29 cellular contexts compared by ENCODE assay signal in genomic region chr3:52563984-52564383, GRCh38.
"Had no signal": no experiment of that assay in that cellular context is flagged by ENCODE, and none has a peak within 500 bp of the region (broad histone marks: within the 10 kb centered on the region; RNA-seq: fewer than 3 reads in every experiment).

No MANE protein-coding gene starts in this region.

- H3K36me3 ChIP-seq: ovary, uterus had no signal

- ATAC-seq: naive thymus-derived CD4-positive, alpha-beta T cell; natural killer cell; psoas muscle; right cardiac atrium; right lobe of liver; stimulated activated effector memory CD8-positive, alpha-beta T cell treated with anti-CD3 and anti-CD28 coated beads, Interleukin-12 subunit alpha, Interleukin-12 subunit beta, amount 100 ng/mL, for 72 hours; stimulated activated naive B cell treated with anti-CD40 and anti-IgM and Interleukin-4, amounts not matched to agents 10 μg/mL and 1 μg/mL and 100 μg/mL, for 72 hours; stimulated activated naive CD8-positive, alpha-beta T cell treated with anti-CD3 and anti-CD28 coated beads, Interleukin-15, amount 100 ng/mL, for 72 hours; stimulated activated naive CD8-positive, alpha-beta T cell treated with anti-CD3 and anti-CD28 coated beads, Interleukin-15, Interleukin-2, amounts not matched to agents 100 U/mL and 50 U/mL, for 24 hours had no signal

- H3K4me3 ChIP-seq: neural progenitor cell, ovary, psoas muscle, right lobe of liver, sigmoid colon, suprapubic skin, testis, tibial artery, transverse colon, uterus had no signal

- H3K9me3 ChIP-seq: ovary, psoas muscle, right lobe of liver, sigmoid colon, suprapubic skin, testis, tibial artery, transverse colon, uterus had no signal

- DNase-seq: naive thymus-derived CD4-positive, alpha-beta T cell; natural killer cell; occipital lobe; ovary; posterior cingulate gyrus; psoas muscle; right cardiac atrium; right lobe of liver; sigmoid colon; small intestine; stimulated activated CD4-positive, alpha-beta T cell treated with anti-CD3 and anti-CD28 coated beads, Interleukin-15, amount 100 ng/mL, for 24 hours; stimulated activated CD4-positive, alpha-beta T cell treated with anti-CD3 and anti-CD28 coated beads, Interleukin-2, amount 100 ng/mL, for 24 hours; stimulated activated CD4-positive, alpha-beta T cell treated with anti-CD3 and anti-CD28 coated beads, Interleukin-2, amount 100 ng/mL, for 48 hours; stimulated activated CD4-positive, alpha-beta T cell treated with anti-CD3 and anti-CD28 coated beads, Interleukin-4, amount 100 ng/mL, for 24 hours; stimulated activated naive B cell treated with anti-CD40 and anti-IgM and Interleukin-4, amounts not matched to agents 10 μg/mL and 1 μg/mL and 100 μg/mL, for 72 hours; stimulated activated naive CD8-positive, alpha-beta T cell treated with anti-CD3 and anti-CD28 coated beads, Interleukin-15, amount 100 ng/mL, for 72 hours; stimulated activated naive CD8-positive, alpha-beta T cell treated with anti-CD3 and anti-CD28 coated beads, Interleukin-15, Interleukin-2, amounts not matched to agents 100 U/mL and 50 U/mL, for 24 hours; substantia nigra; testis; tibial artery; transverse colon; uterus had no signal

- H3K4me1 Mint-ChIP-seq: natural killer cell; nephron; neural progenitor cell; stimulated activated effector memory CD8-positive, alpha-beta T cell treated with anti-CD3 and anti-CD28 coated beads, Interleukin-12 subunit alpha, Interleukin-12 subunit beta, amount 100 ng/mL, for 72 hours; stimulated activated naive B cell treated with anti-CD40 and anti-IgM and Interleukin-4, amounts not matched to agents 10 μg/mL and 1 μg/mL and 100 μg/mL, for 72 hours had no signal

- H3K27me3 Mint-ChIP-seq: naive thymus-derived CD4-positive, alpha-beta T cell; progenitor cell of endocrine pancreas; stimulated activated naive B cell treated with anti-CD40 and anti-IgM and Interleukin-4, amounts not matched to agents 10 μg/mL and 1 μg/mL and 100 μg/mL, for 72 hours; stimulated activated naive CD8-positive, alpha-beta T cell treated with anti-CD3 and anti-CD28 coated beads, Interleukin-15, amount 100 ng/mL, for 72 hours; type B pancreatic cell had no signal

- H3K4me3 Mint-ChIP-seq: naive thymus-derived CD4-positive, alpha-beta T cell; natural killer cell; nephron; neural progenitor cell; stimulated activated effector memory CD8-positive, alpha-beta T cell treated with anti-CD3 and anti-CD28 coated beads, Interleukin-12 subunit alpha, Interleukin-12 subunit beta, amount 100 ng/mL, for 72 hours; stimulated activated naive B cell treated with anti-CD40 and anti-IgM and Interleukin-4, amounts not matched to agents 10 μg/mL and 1 μg/mL and 100 μg/mL, for 72 hours; stimulated activated naive CD8-positive, alpha-beta T cell treated with anti-CD3 and anti-CD28 coated beads, Interleukin-15, amount 100 ng/mL, for 72 hours; type B pancreatic cell had no signal

- H3K27me3 ChIP-seq: neural progenitor cell, ovary, right lobe of liver, sigmoid colon, suprapubic skin, testis, tibial artery, transverse colon, uterus had no signal

- H3K27ac Mint-ChIP-seq: naive thymus-derived CD4-positive, alpha-beta T cell; natural killer cell; nephron; neural progenitor cell; progenitor cell of endocrine pancreas; stimulated activated naive B cell treated with anti-CD40 and anti-IgM and Interleukin-4, amounts not matched to agents 10 μg/mL and 1 μg/mL and 100 μg/mL, for 72 hours; stimulated activated naive CD8-positive, alpha-beta T cell treated with anti-CD3 and anti-CD28 coated beads, Interleukin-15, amount 100 ng/mL, for 72 hours; type B pancreatic cell had no signal

- H3K27ac ChIP-seq: neural progenitor cell, ovary, parathyroid adenoma, psoas muscle, right lobe of liver, sigmoid colon, suprapubic skin, testis, tibial artery, transverse colon, uterus had no signal

- H3K9me3 Mint-ChIP-seq: naive thymus-derived CD4-positive, alpha-beta T cell; natural killer cell; nephron; neural progenitor cell; stimulated activated effector memory CD8-positive, alpha-beta T cell treated with anti-CD3 and anti-CD28 coated beads, Interleukin-12 subunit alpha, Interleukin-12 subunit beta, amount 100 ng/mL, for 72 hours; stimulated activated naive B cell treated with anti-CD40 and anti-IgM and Interleukin-4, amounts not matched to agents 10 μg/mL and 1 μg/mL and 100 μg/mL, for 72 hours; stimulated activated naive CD8-positive, alpha-beta T cell treated with anti-CD3 and anti-CD28 coated beads, Interleukin-15, amount 100 ng/mL, for 72 hours; type B pancreatic cell had no signal

- H3K4me1 ChIP-seq: neural progenitor cell, parathyroid adenoma, psoas muscle, right lobe of liver, suprapubic skin, testis, tibial artery, uterus had no signal
